ENCODE assay signal across 14 cellular contexts in the genomic region with DNA sequence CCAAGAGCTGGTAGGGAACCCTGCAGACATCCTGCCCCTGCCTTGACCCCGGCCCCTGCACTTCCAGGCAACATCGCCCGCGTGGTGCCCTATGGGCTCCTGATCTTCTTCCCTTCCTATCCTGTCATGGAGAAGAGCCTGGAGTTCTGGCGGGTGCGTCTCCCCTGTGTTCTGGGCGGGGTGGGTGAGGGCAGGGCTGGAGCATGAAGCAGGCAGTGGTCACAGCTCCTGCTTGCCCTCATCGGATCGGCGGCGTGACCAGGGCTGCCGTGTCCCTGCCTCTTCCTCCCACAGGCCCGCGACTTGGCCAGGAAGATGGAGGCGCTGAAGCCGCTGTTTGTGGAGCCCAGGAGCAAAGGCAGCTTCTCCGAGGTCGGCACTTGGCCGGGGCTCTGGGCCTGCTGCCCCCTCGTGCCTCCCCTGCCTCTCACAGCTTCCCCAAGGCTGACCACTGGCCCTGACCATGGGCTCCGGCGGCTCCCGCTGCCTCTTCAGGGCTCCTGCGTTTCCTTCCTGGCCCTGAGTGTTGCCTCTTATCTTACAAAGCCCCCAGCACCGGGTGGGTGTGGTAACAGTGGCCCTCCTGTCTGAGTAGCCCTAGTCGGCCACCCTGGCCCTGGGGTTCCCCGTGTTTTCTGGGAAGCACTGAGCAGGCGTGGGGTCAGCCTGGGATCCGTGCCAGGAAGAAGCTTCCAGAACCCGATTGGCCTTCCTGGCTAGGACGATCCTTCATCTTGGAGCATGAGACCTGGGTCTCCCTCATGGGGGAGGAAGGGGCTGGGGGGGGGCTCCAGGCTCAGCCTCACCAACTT. TPM values are rescaled to one million over a fixed set of nuclear protein-coding genes. Genes with fewer than 3 reads are reported as not detected.
DNase-seq lines count a peak whose midpoint lies in the region; ATAC-seq, FAIRE-seq and TF ChIP-seq lines count a peak whose summit lies in the region.
"Had no signal": no experiment of that assay in that cellular context is flagged by ENCODE, and none has a peak within 500 bp of the region (broad histone marks: within the 10 kb centered on the region; RNA-seq: fewer than 3 reads in every experiment).

No MANE protein-coding gene starts in this region.

- no peaks in the 10 kb centered on the region for H3K79me1 ChIP-seq in H1 (ENCODE audit: low read depth, low read length)

- H3K27me3 ChIP-seq in H1 (replicated peaks in 1 of 4; ENCODE audit: control insufficient read depth in 3 of 4, extremely low read depth in 1 of 4, insufficient read depth in 3 of 4, low read length in 3 of 4) (no peaks in the 10 kb centered on the region), psoas muscle (ENCODE audit: insufficient read depth in 3 of 3, low read length in 2 of 3) (no peaks in the 10 kb centered on the region)

- WGBS in H1 (ENCODE audit: extremely low coverage in 1 of 2, insufficient coverage in 1 of 2, insufficient read length in 1 of 2, insufficient replicate concordance in 2 of 2, low coverage in 1 of 2, low lambda C conversion rate in 2 of 2, missing lambda C conversion rate in 1 of 2), 2 experiments: 97% methylated on average over 14 of the region's 31 CpGs; no CpG with 5 or more reads in 1 of the 2 experiments
- WGBS in psoas muscle, 3 donors: 68 to 76% (median 75%) methylated on average over 31 of the region's 31 CpGs

- H3K9me3 ChIP-seq in H1 (ENCODE audit: insufficient read depth in 2 of 2, low read depth in 1 of 2, low read length in 1 of 2) (no peaks in the 10 kb centered on the region; a peak in 1 of 4 replicates), psoas muscle (no peaks in the 10 kb centered on the region)

- H3K9ac ChIP-seq in H1 (replicated peaks in 1 of 4; ENCODE audit: extremely low read depth in 1 of 4, low read depth in 3 of 4, low read length in 3 of 4): no peak overlapping the region

- no peak for TF ChIP-seq RAD21 in H1 (IDR thresholded peaks at IDR 0.05 in 1 of 2, conservative IDR thresholded peaks at IDR 0.05 in 1 of 2; ENCODE audit: low read depth in 2 of 2, low read length in 2 of 2)

- peaks cover 3% of the 10 kb centered on the region; the same call in 1 of the 2 replicates for H3K23me2 ChIP-seq in H1 (ENCODE audit: low read depth, low read length)

- no peak overlapping the region for H2BK15ac ChIP-seq in H1 (ENCODE audit: low read length)

- no peak for TF ChIP-seq POLR2A in H1 (IDR thresholded peaks at IDR 0.05; ENCODE audit: control extremely low read depth in 1 of 2, low read depth in 2 of 2, low read length in 2 of 2)

- H3K4me1 ChIP-seq in H1 (replicated peaks in 1 of 4; ENCODE audit: control insufficient read depth in 3 of 4, insufficient read depth in 4 of 4, low read length in 3 of 4) (no peaks in the 10 kb centered on the region; a peak in 1 of 7 replicates), psoas muscle (peaks cover 8% of the 10 kb centered on the region)

- no peak overlapping the region for H2AFZ ChIP-seq in H1 (ENCODE audit: low read length)

- H4K8ac ChIP-seq in H1 (ENCODE audit: extremely low read depth, insufficient read depth, low read length): peak overlapping the region; percentile 62; the same call in 1 of the 2 replicates

- H3K79me2 ChIP-seq in H1 (ENCODE audit: control insufficient read depth in 1 of 2, insufficient read depth in 2 of 2, low read length in 2 of 2): no peaks in the 10 kb centered on the region

- no peak overlapping the region for H3K4me2 ChIP-seq in H1 (ENCODE audit: insufficient read depth in 1 of 2, low read depth in 2 of 2, low read length in 2 of 2)
- H3K4me2 ChIP-seq: smooth muscle cell had no signal

- no peak overlapping the region for H2AK5ac ChIP-seq in H1 (ENCODE audit: low read depth, low read length)

- no peak overlapping the region for H3K18ac ChIP-seq in H1 (ENCODE audit: extremely low read depth, low read length)

- H2BK120ac ChIP-seq in H1 (replicated peaks; ENCODE audit: low read depth, low read length): no peak overlapping the region

- H3K36me3 ChIP-seq in H1 (ENCODE audit: control insufficient read depth in 2 of 4, insufficient read depth in 4 of 4, low read length in 3 of 4) (no peaks in the 10 kb centered on the region), psoas muscle (ENCODE audit: insufficient read depth in 1 of 2, low read depth in 1 of 2) (no peaks in the 10 kb centered on the region)

- H4K5ac ChIP-seq in H1 (ENCODE audit: insufficient read length, low read depth, low read length): no peak overlapping the region

- no peak overlapping the region for H3K4ac ChIP-seq in H1 (replicated peaks; ENCODE audit: insufficient read length, low read depth, low read length)

- FAIRE-seq in HTR-8/SVneo (lab: Jason Lieb, UNC): peak; percentile 31
- no peak for FAIRE-seq in H1 (lab: Jason Lieb, UNC)

- H3K27ac ChIP-seq in H1 (ENCODE audit: low read depth, low read length): no peak overlapping the region
- peak overlapping the region; percentile 79 for H3K27ac ChIP-seq in psoas muscle

- peaks cover 0 to 5% of the 10 kb centered on the region in 2 experiments for H4K20me1 ChIP-seq in H1 (replicated peaks in 1 of 2; ENCODE audit: control insufficient read depth in 1 of 2, insufficient read depth in 2 of 2, low read length in 2 of 2)

- H3K23ac ChIP-seq in H1 (ENCODE audit: insufficient read length): no peak overlapping the region

- H4K91ac ChIP-seq in H1 (replicated peaks; ENCODE audit: insufficient read length, low read length): no peak overlapping the region

- no peak for TF ChIP-seq EP300 in H1 (IDR thresholded peaks at IDR 0.05; ENCODE audit: borderline replicate concordance in 1 of 2, low read depth in 2 of 2, low read length in 2 of 2)

- H3K4me3 ChIP-seq in H1 (ENCODE audit: extremely low read depth in 1 of 4, insufficient read depth in 2 of 4, low read depth in 3 of 4, low read length in 4 of 4) (no peak overlapping the region), psoas muscle (no peak overlapping the region)
- H3K4me3 ChIP-seq: smooth muscle cell had no signal

- ATAC-seq in psoas muscle (no peak), HG02981 (IDR thresholded peaks at IDR 0.05; ENCODE audit: unreplicated experiment) (no peak), GM18907 (IDR thresholded peaks at IDR 0.05; ENCODE audit: unreplicated experiment) (no peak)

- CTCF ChIA-PET in H1 (lab: Charles Lee; ENCODE audit: partially characterized antibody): interaction anchor here (1.1 to 1.7 kb wide), 3 partner anchors 10 to 151 kb away, joined by 3 to 4 read pairs (median 4); a partner anchor contains a TSS

- no peak overlapping the region for H2BK12ac ChIP-seq in H1 (ENCODE audit: low read depth, low read length)

- no peak overlapping the region for H2BK5ac ChIP-seq in H1 (ENCODE audit: low read depth, low read length)

- no peak overlapping the region for H2BK20ac ChIP-seq in H1 (ENCODE audit: low read length)

- H3K56ac ChIP-seq in H1 (replicated peaks; ENCODE audit: insufficient read length, low read depth, low read length): no peak overlapping the region

- H3K14ac ChIP-seq in H1 (ENCODE audit: insufficient read length): no peak overlapping the region

- intact Hi-C loops in psoas muscle (cut with DNase I): no loop called here

- DNase-seq in HTR-8/SVneo (ENCODE audit: insufficient read length, low spot score): no peak
- DNase-seq in H1 (ENCODE audit: low read depth in 1 of 2, low spot score in 2 of 2): no peak
- DNase-seq in psoas muscle: peak in 1 of 2 donors; percentile 59
- DNase-seq in NCI-H1417 (lab: John Stamatoyannopoulos, UW): no peak
- DNase-seq: activated CD4-positive, alpha-beta T cell treated with anti-CD3 and anti-CD28 coated beads, Interleukin-2, amount 50 U/mL, for 1 hour; activated effector memory CD4-positive, alpha-beta T cell treated with Interleukin-2 at 50 U/mL for 16 hours; Karpas-422; naive B cell; NCI-H2081; SW 1271 had no signal

- POLR2A ChIA-PET in H1 (lab: Charles Lee; ENCODE audit: partially characterized antibody): interaction anchor here (0.6 to 4.3 kb wide), 5 partner anchors 8 to 186 kb away, joined by 3 to 31 read pairs (median 6); a partner anchor contains a TSS

- TF ChIP-seq CTCF in H1 (IDR thresholded peaks at IDR 0.05; ENCODE audit: control extremely low read depth in 1 of 3, insufficient read depth in 1 of 3, low read depth in 1 of 3, low read length in 3 of 3): no peak
- no peak for TF ChIP-seq CTCF in psoas muscle (IDR thresholded peaks at IDR 0.05)

RNA-seq across cellular contexts. Expression of a gene that starts 8.0 kb away (rescaled TPM):
- not detected in 2 replicates for total RNA-seq in H1 (2021; fragmentation: NEBNext Ultra II Directional; extraction: Animal tissue kit (Norgen Biotek cat#: 25700))
- polyA plus RNA-seq in H1 (2011; rRNA removed): 3.1 and 5.4 TPM in 2 replicates
- polyA plus RNA-seq in H1 (2011; cell fraction: cytosol; rRNA removed): 2.5 TPM
- polyA plus RNA-seq in H1 (2011; cell fraction: nucleus; rRNA removed): 16.8 TPM
- polyA plus RNA-seq in H1 (2012, experiment 1 of 2): 0.27 to 1.6 TPM (median 0.43 TPM) in 3 of 4 replicates, not detected in the other
- polyA plus RNA-seq in H1 (2012, experiment 2 of 2): 0.39 TPM
- 0.75 TPM for polyA plus RNA-seq in H1 (2013, experiment 1 of 2)
- 0.96 TPM for polyA plus RNA-seq in H1 (2013, experiment 2 of 2)
- not detected in 2 replicates for polyA minus RNA-seq in H1 (2011; rRNA and poly(A)+ RNA removed)
- not detected for polyA minus RNA-seq in H1 (2011; cell fraction: cytosol; rRNA and poly(A)+ RNA removed)
- polyA minus RNA-seq in H1 (2011; cell fraction: nucleus; rRNA and poly(A)+ RNA removed): 1.1 TPM
- total RNA-seq in psoas muscle: 1 to 10 TPM in 3 of 4 donors, not detected in 1; 1.3 to 2.2 (median 1.6) TPM
- 10 to 100 TPM in 1 of 3 donors, 1 to 10 TPM in 1, under 1 TPM in 1; 0.56 to 16.1 (median 6.1) TPM for polyA plus RNA-seq in psoas muscle
- total RNA-seq: B cell had no signal

RNA-seq across cellular contexts. Expression of a gene that starts 19.3 kb away (rescaled TPM):
- 21.9 and 22.9 TPM in 2 replicates for total RNA-seq in H1 (2021; fragmentation: NEBNext Ultra II Directional; extraction: Animal tissue kit (Norgen Biotek cat#: 25700))
- 12.9 and 19.4 TPM in 2 replicates for polyA plus RNA-seq in H1 (2011; rRNA removed)
- polyA plus RNA-seq in H1 (2011; cell fraction: cytosol; rRNA removed): 23.2 TPM
- polyA plus RNA-seq in H1 (2011; cell fraction: nucleus; rRNA removed): 32.0 TPM
- polyA plus RNA-seq in H1 (2012, experiment 1 of 2): 12.3 to 20.2 TPM (median 18.9 TPM) in 4 replicates
- 9.1 TPM for polyA plus RNA-seq in H1 (2012, experiment 2 of 2)
- 7.5 TPM for polyA plus RNA-seq in H1 (2013, experiment 1 of 2)
- polyA plus RNA-seq in H1 (2013, experiment 2 of 2): 7.8 TPM
- polyA minus RNA-seq in H1 (2011; rRNA and poly(A)+ RNA removed): 12.9 and 15.4 TPM in 2 replicates
- 10.6 TPM for polyA minus RNA-seq in H1 (2011; cell fraction: cytosol; rRNA and poly(A)+ RNA removed)
- 34.7 TPM for polyA minus RNA-seq in H1 (2011; cell fraction: nucleus; rRNA and poly(A)+ RNA removed)
- 10 to 100 TPM; 22.9 to 38.9 (median 32.6) TPM for total RNA-seq in psoas muscle
- polyA plus RNA-seq in psoas muscle: 10 to 100 TPM; 31.7 to 74.0 (median 32.4) TPM

RNA-seq across cellular contexts. Expression of a gene that starts 19.4 kb away (rescaled TPM):
- total RNA-seq in H1 (2021; fragmentation: NEBNext Ultra II Directional; extraction: Animal tissue kit (Norgen Biotek cat#: 25700)): 21.4 and 24.9 TPM in 2 replicates
- 14.5 and 21.5 TPM in 2 replicates for polyA plus RNA-seq in H1 (2011; rRNA removed)
- polyA plus RNA-seq in H1 (2011; cell fraction: cytosol; rRNA removed): 26.6 TPM
- polyA plus RNA-seq in H1 (2011; cell fraction: nucleus; rRNA removed): 43.9 TPM
- polyA plus RNA-seq in H1 (2012, experiment 1 of 2): 18.6 to 26.7 TPM (median 25.5 TPM) in 4 replicates
- polyA plus RNA-seq in H1 (2012, experiment 2 of 2): 13.2 TPM
- 10.7 TPM for polyA plus RNA-seq in H1 (2013, experiment 1 of 2)
- 11.2 TPM for polyA plus RNA-seq in H1 (2013, experiment 2 of 2)
- polyA minus RNA-seq in H1 (2011; rRNA and poly(A)+ RNA removed): 7.0 and 8.0 TPM in 2 replicates
- polyA minus RNA-seq in H1 (2011; cell fraction: cytosol; rRNA and poly(A)+ RNA removed): 13.4 TPM
- 11.9 TPM for polyA minus RNA-seq in H1 (2011; cell fraction: nucleus; rRNA and poly(A)+ RNA removed)
- total RNA-seq in psoas muscle: 10 to 100 TPM; 10.7 to 18.2 (median 14.9) TPM
- 10 to 100 TPM; 28.4 to 54.8 (median 43.6) TPM for polyA plus RNA-seq in psoas muscle

RNA-seq across cellular contexts. Expression of a gene that starts 30.3 kb away (rescaled TPM):
- 37.1 and 37.8 TPM in 2 replicates for total RNA-seq in H1 (2021; fragmentation: NEBNext Ultra II Directional; extraction: Animal tissue kit (Norgen Biotek cat#: 25700))
- 16.2 and 24.3 TPM in 2 replicates for polyA plus RNA-seq in H1 (2011; rRNA removed)
- 19.7 TPM for polyA plus RNA-seq in H1 (2011; cell fraction: cytosol; rRNA removed)
- polyA plus RNA-seq in H1 (2011; cell fraction: nucleus; rRNA removed): 181 TPM
- 17.9 to 26.4 TPM (median 23.9 TPM) in 4 replicates for polyA plus RNA-seq in H1 (2012, experiment 1 of 2)
- 18.4 TPM for polyA plus RNA-seq in H1 (2012, experiment 2 of 2)
- 14.4 TPM for polyA plus RNA-seq in H1 (2013, experiment 1 of 2)
- polyA plus RNA-seq in H1 (2013, experiment 2 of 2): 12.9 TPM
- 46.2 and 51.7 TPM in 2 replicates for polyA minus RNA-seq in H1 (2011; rRNA and poly(A)+ RNA removed)
- polyA minus RNA-seq in H1 (2011; cell fraction: cytosol; rRNA and poly(A)+ RNA removed): 23.6 TPM
- 47.6 TPM for polyA minus RNA-seq in H1 (2011; cell fraction: nucleus; rRNA and poly(A)+ RNA removed)
- total RNA-seq in psoas muscle: 10 to 100 TPM in 2 of 4 donors, 1 to 10 TPM in 2; 9.2 to 17.5 (median 10.9) TPM
- 1 to 10 TPM; 5.2 to 7.3 (median 7.1) TPM for polyA plus RNA-seq in psoas muscle

RNA-seq across cellular contexts. Expression of a gene that starts 35.2 kb away (rescaled TPM):
- 63.1 and 71.6 TPM in 2 replicates for total RNA-seq in H1 (2021; fragmentation: NEBNext Ultra II Directional; extraction: Animal tissue kit (Norgen Biotek cat#: 25700))
- 51.5 and 70.8 TPM in 2 replicates for polyA plus RNA-seq in H1 (2011; rRNA removed)
- 60.4 TPM for polyA plus RNA-seq in H1 (2011; cell fraction: cytosol; rRNA removed)
- polyA plus RNA-seq in H1 (2011; cell fraction: nucleus; rRNA removed): 122 TPM
- polyA plus RNA-seq in H1 (2012, experiment 1 of 2): 42.7 to 63.6 TPM (median 56.4 TPM) in 4 replicates
- 53.7 TPM for polyA plus RNA-seq in H1 (2012, experiment 2 of 2)
- 35.5 TPM for polyA plus RNA-seq in H1 (2013, experiment 1 of 2)
- polyA plus RNA-seq in H1 (2013, experiment 2 of 2): 37.5 TPM
- polyA minus RNA-seq in H1 (2011; rRNA and poly(A)+ RNA removed): 11.2 and 14.8 TPM in 2 replicates
- polyA minus RNA-seq in H1 (2011; cell fraction: cytosol; rRNA and poly(A)+ RNA removed): 20.3 TPM
- polyA minus RNA-seq in H1 (2011; cell fraction: nucleus; rRNA and poly(A)+ RNA removed): 11.5 TPM
- total RNA-seq in psoas muscle: 1 to 10 TPM; 2.4 to 3.1 (median 2.7) TPM
- 1 to 10 TPM; 1.0 to 2.7 (median 1.2) TPM for polyA plus RNA-seq in psoas muscle
